In genomic region chr12:50985322-50985721, GRCh38 we compare ENCODE assay signal across 8 cellular contexts. TPM values are rescaled to one million over a fixed set of nuclear protein-coding genes. Genes with fewer than 3 reads are reported as not detected.
A peak's percentile ranks its signal among the peaks of the same experiment; 100 is the strongest.
DNase-seq lines count a peak whose midpoint lies in the region; ATAC-seq and TF ChIP-seq lines count a peak whose summit lies in the region.
"Had no signal": no experiment of that assay in that cellular context is flagged by ENCODE, and none has a peak within 500 bp of the region (broad histone marks: within the 10 kb centered on the region; RNA-seq: fewer than 3 reads in every experiment).

No MANE protein-coding gene starts in this region.

- no TSS peak for BruUV-seq in PC-3 (replicated peaks; lab: Mats Ljungman, UMichigan)

- TF ChIP-seq RAD21 in liver (IDR thresholded peaks at IDR 0.05), result peak; percentile 38 to 67

- CTCF ChIA-PET in PC-3 (lab: Charles Lee), result interaction anchor here (0.8 kb wide), 1 partner anchor 160 kb away, joined by 14 read pairs; no protein-coding TSS in a partner anchor

- H3K4me1 ChIP-seq in PC-3 (ENCODE audit: insufficient read depth, low read length), result peaks cover 4% of the 10 kb centered on the region; the same call in 1 of the 2 replicates
- peaks cover 0 to 34% (median 19%) of the 10 kb centered on the region in 4 donors for H3K4me1 ChIP-seq in liver (ENCODE audit: control insufficient read depth in 4 of 4, insufficient read depth in 4 of 4, low read length in 3 of 4)
- H3K4me1 ChIP-seq in subcutaneous abdominal adipose tissue (ENCODE audit: control insufficient read depth in 5 of 5, insufficient read depth in 5 of 5, low read length in 5 of 5), result peaks cover 2 to 29% (median 27%) of the 10 kb centered on the region in 5 donors

- H3K36me3 ChIP-seq in PC-3 (ENCODE audit: low read depth, low read length) (peaks cover 11% of the 10 kb centered on the region; the same call in 1 of the 2 replicates), liver (ENCODE audit: control insufficient read depth in 4 of 4, insufficient read depth in 3 of 4, low read depth in 1 of 4, low read length in 3 of 4) (peaks cover 0 to 19% (median 6%) of the 10 kb centered on the region in 4 donors), subcutaneous abdominal adipose tissue (ENCODE audit: control insufficient read depth in 5 of 5, insufficient read depth in 5 of 5, low read length in 5 of 5) (peaks cover 10 to 24% (median 20%) of the 10 kb centered on the region in 5 donors)

- no peaks in the 10 kb centered on the region for H3K9me3 ChIP-seq in PC-3 (ENCODE audit: low read length)
- no peaks in the 10 kb centered on the region for H3K9me3 ChIP-seq in liver (ENCODE audit: control insufficient read depth in 4 of 4, low read length in 3 of 4)
- H3K9me3 ChIP-seq in subcutaneous abdominal adipose tissue (ENCODE audit: control insufficient read depth in 5 of 5, low read length in 5 of 5), result no peaks in the 10 kb centered on the region

- no peak overlapping the region for H2AFZ ChIP-seq in PC-3 (ENCODE audit: low read length)

- ATAC-seq in PC-3 (no peak), GM19395 (IDR thresholded peaks at IDR 0.05; ENCODE audit: unreplicated experiment) (no peak)

- no peaks in the 10 kb centered on the region for H3K27me3 ChIP-seq in PC-3 (ENCODE audit: low read length)
- no peaks in the 10 kb centered on the region for H3K27me3 ChIP-seq in liver (ENCODE audit: control insufficient read depth in 4 of 4, insufficient read depth in 4 of 4, low read length in 3 of 4)
- no peaks in the 10 kb centered on the region for H3K27me3 ChIP-seq in subcutaneous abdominal adipose tissue (ENCODE audit: control insufficient read depth in 5 of 5, insufficient read depth in 4 of 5, low read length in 5 of 5)

- no peaks in the 10 kb centered on the region for H4K20me1 ChIP-seq in PC-3 (ENCODE audit: low read length)

- H3F3A ChIP-seq in PC-3 (ENCODE audit: low read length, unreplicated experiment), result no peaks in the 10 kb centered on the region

- intact Hi-C loops in PC-3 (cut with micrococcal nuclease), result no loop called here

- no peak overlapping the region for H3K4me2 ChIP-seq in PC-3 (ENCODE audit: low read length)

- POLR2A ChIA-PET in PC-3 (lab: Charles Lee; ENCODE audit: unreplicated experiment), result no interaction called here

- no peak overlapping the region for H3K4me3 ChIP-seq in PC-3 (ENCODE audit: low read length)
- H3K4me3 ChIP-seq in choroid plexus epithelial cell (ENCODE audit: low read depth, low read length), result no peak overlapping the region
- no peak overlapping the region for H3K4me3 ChIP-seq in liver (ENCODE audit: low read depth in 1 of 3, low read length in 3 of 3)
- H3K4me3 ChIP-seq in subcutaneous abdominal adipose tissue (ENCODE audit: low read depth in 1 of 5, low read length in 5 of 5), result no peak overlapping the region

- no peaks in the 10 kb centered on the region for H3K9me2 ChIP-seq in PC-3 (replicated peaks; ENCODE audit: low read length)

- H3K79me2 ChIP-seq in PC-3 (ENCODE audit: low read length), result no peaks in the 10 kb centered on the region

- H3K9ac ChIP-seq in PC-3 (ENCODE audit: low read length) (no peak overlapping the region), liver (ENCODE audit: low read depth in 1 of 2, low read length in 2 of 2) (no peak overlapping the region), subcutaneous abdominal adipose tissue (ENCODE audit: low read length in 5 of 5) (peak overlapping the region in 4 of 5 donors; percentile 3 to 76 (median 22))

- TF ChIP-seq CTCF in PC-3 (conservative IDR thresholded peaks at IDR 0.05; ENCODE audit: low read depth, low read length), result no peak
- TF ChIP-seq CTCF in choroid plexus epithelial cell (conservative IDR thresholded peaks at IDR 0.05; ENCODE audit: low read depth, low read length), result no peak
- no peak for TF ChIP-seq CTCF in liver (IDR thresholded peaks at IDR 0.05; ENCODE audit: low read depth, low read length, missing input control)

- H3K27ac ChIP-seq in PC-3 (ENCODE audit: low read length) (no peak overlapping the region), liver (ENCODE audit: low read depth in 1 of 2, low read length in 2 of 2) (peak overlapping the region; percentile 56 to 61), subcutaneous abdominal adipose tissue (ENCODE audit: low read depth, low read length) (peak overlapping the region; percentile 85)

- peak; percentile 19 for DNase-seq in PC-3
- peak; percentile 75 for DNase-seq in choroid plexus epithelial cell (ENCODE audit: low read depth)
- DNase-seq in effector CD4-positive, alpha-beta T cell, result no peak
- DNase-seq in activated CD8-positive, alpha-beta memory T cell treated with anti-CD3 and anti-CD28 coated beads, Interleukin-2, amount 50 U/mL, for 48 hours, result no peak
- DNase-seq: SIG-M5 had no signal

TF ChIP-seq in liver, 16 proteins besides CTCF, POLR2A, EP300 and RAD21:
- TF ChIP-seq HNF4A (conservative IDR thresholded peaks at IDR 0.05) (peak; percentile 25 to 28), RXRA (IDR thresholded peaks at IDR 0.05) (peak; percentile 31 to 56), ATF3 (IDR thresholded peaks at IDR 0.05) (peak; percentile 88), YY1 (IDR thresholded peaks at IDR 0.05) (peak; percentile 34), GABPA (IDR thresholded peaks at IDR 0.05 in 1 of 2, conservative IDR thresholded peaks at IDR 0.05 in 1 of 2) (no peak), REST (IDR thresholded peaks at IDR 0.05) (no peak), JUND (IDR thresholded peaks at IDR 0.05) (peak; percentile 97 to 99), MAX (IDR thresholded peaks at IDR 0.05) (no peak), FOXA2 (IDR thresholded peaks at IDR 0.05) (no peak), SP1 (IDR thresholded peaks at IDR 0.05) (peak; percentile 24), EGR1 (IDR thresholded peaks at IDR 0.05; ENCODE audit: low read depth in 2 of 2) (peak in 1 of 2 donors; percentile 79)

RNA-seq across cellular contexts. Expression of gene HIGD1C, which starts 33.0 kb away (rescaled TPM):
- total RNA-seq in PC-3 (2014; rRNA removed), result not detected in 2 replicates
- not detected for total RNA-seq in liver
- not detected for polyA plus RNA-seq in liver

RNA-seq across cellular contexts. Expression of gene SLC11A2, which starts 40.9 kb away (rescaled TPM):
- total RNA-seq in PC-3 (2014; rRNA removed) (28.4 and 38.8 TPM in 2 replicates), liver (100 to 1,000 TPM in 1 of 2 donors, 10 to 100 TPM in 1; 80.1 to 108 TPM)
- polyA plus RNA-seq in liver, result 10 to 100 TPM; 15.2 to 24.2 TPM

Comparison
In these comparisons a context has a peak if more than half of its experiments do, and no peak if none do; other contexts are left out.
1. DNase-seq: peak in PC-3 (single experiment) and choroid plexus epithelial cell (single experiment); none in effector CD4-positive, alpha-beta T cell (single experiment) and activated CD8-positive, alpha-beta memory T cell treated with anti-CD3 and anti-CD28 coated beads, Interleukin-2, amount 50 U/mL, for 48 hours (single experiment).
2. H3K9ac ChIP-seq: peak in subcutaneous abdominal adipose tissue (4 of 5); none in PC-3 (single experiment) and liver (0 of 2).